Comparison of ENCODE assay signal across 1 cellular context in the genomic region with DNA sequence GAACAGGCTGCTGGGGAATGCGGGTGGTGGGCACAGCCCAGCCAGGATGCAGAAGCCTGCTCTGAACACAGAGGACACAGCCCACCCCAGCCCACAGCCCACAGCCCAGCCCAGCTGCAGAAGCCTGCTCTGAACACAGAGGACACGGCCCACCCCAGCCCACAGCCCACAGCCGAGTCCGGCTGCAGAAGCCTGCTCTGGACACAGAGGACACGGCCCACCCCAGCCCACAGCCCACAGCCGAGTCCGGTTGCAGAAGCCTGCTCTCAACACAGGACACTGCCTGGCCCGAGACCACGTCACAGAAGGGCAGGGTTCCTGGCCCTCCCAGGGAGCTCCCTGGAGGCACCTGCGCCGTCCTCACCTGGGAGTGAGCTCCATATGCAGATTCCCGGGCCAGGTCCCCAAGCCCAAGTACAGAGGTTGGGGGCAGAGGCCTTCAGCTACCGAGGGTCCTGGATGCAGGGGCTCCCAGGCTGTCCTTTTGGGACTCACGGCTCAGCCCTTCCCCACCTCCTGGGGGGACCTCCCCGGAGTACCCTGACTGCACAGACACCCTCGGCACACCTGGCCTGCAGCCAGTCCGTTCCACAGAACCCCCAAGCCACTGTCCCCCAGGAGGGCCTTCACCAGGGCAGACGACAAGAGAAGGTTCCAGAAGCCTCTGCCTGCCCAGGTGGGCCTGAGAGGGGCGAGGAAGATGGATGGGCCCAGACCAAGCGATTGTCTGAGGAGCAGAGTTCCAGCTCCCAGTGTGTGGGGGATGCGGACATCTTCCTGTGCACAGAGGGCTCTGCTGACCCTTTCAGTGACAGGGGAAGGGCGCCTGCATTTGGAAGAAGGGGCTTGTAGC.
TF ChIP-seq lines count a peak whose summit lies in the region.

No MANE protein-coding gene starts in this region.

TF ChIP-seq in SK-N-SH treated with all-trans-retinoic acid at 6 μM for 48 hours, 23 proteins besides CTCF, POLR2A, EP300 and RAD21 (continued from another document):
- TF ChIP-seq CSRNP3 (CRISPR knock-in tag; IDR thresholded peaks at IDR 0.05) (no peak), BACH2 (CRISPR knock-in tag; IDR thresholded peaks at IDR 0.05; ENCODE audit: borderline replicate concordance) (no peak), ZNF70 (CRISPR knock-in tag; IDR thresholded peaks at IDR 0.05) (no peak), PATZ1 (CRISPR knock-in tag; IDR thresholded peaks at IDR 0.05; ENCODE audit: borderline replicate concordance) (no peak), ZFP3 (CRISPR knock-in tag; IDR thresholded peaks at IDR 0.05) (no peak), TOX (CRISPR knock-in tag; IDR thresholded peaks at IDR 0.05; ENCODE audit: borderline replicate concordance) (no peak), ZC3H10 (CRISPR knock-in tag; IDR thresholded peaks at IDR 0.05) (no peak), ISL1 (CRISPR knock-in tag; IDR thresholded peaks at IDR 0.05) (no peak)
